Comparison of ENCODE assay signal across 10 cellular contexts in genomic region chr3:11095932-11096265, GRCh38. TPM values are rescaled to one million over a fixed set of nuclear protein-coding genes. Genes with fewer than 3 reads are reported as not detected.
DNase-seq lines count a peak whose midpoint lies in the region; ATAC-seq and TF ChIP-seq lines count a peak whose summit lies in the region.
"Had no signal": no experiment of that assay in that cellular context is flagged by ENCODE, and none has a peak within 500 bp of the region (broad histone marks: within the 10 kb centered on the region; RNA-seq: fewer than 3 reads in every experiment).

No MANE protein-coding gene starts in this region.

- peaks cover 10% of the 10 kb centered on the region for H3K4me1 ChIP-seq in RWPE2 (ENCODE audit: insufficient read depth, poor library complexity, severe bottlenecking)
- H3K4me1 ChIP-seq in fibroblast of lung (ENCODE audit: control insufficient read depth, extremely low read depth, insufficient read depth, low read length) = peaks cover 2% of the 10 kb centered on the region

- no peak overlapping the region for H3K4me3 ChIP-seq in H7 (ENCODE audit: insufficient read depth, low read depth, low read length)
- H3K4me3 ChIP-seq in RWPE2 (ENCODE audit: severe bottlenecking) = no peak overlapping the region
- peak overlapping the region in 1 of 4 experiments; percentile 48 for H3K4me3 ChIP-seq in fibroblast of lung (replicated peaks in 1 of 4; ENCODE audit: control extremely low read depth in 1 of 4, insufficient read depth in 1 of 4, low read depth in 3 of 4, low read length in 4 of 4)

- no peak overlapping the region for H3K9ac ChIP-seq in fibroblast of lung (ENCODE audit: insufficient read depth, low read length)

- no peak overlapping the region for H2AFZ ChIP-seq in fibroblast of lung (ENCODE audit: low read length)

- H3K27me3 ChIP-seq in H7 (ENCODE audit: control insufficient read depth, insufficient read depth, low read length) = peaks cover 5% of the 10 kb centered on the region; the same call in 1 of the 2 replicates
- no peaks in the 10 kb centered on the region for H3K27me3 ChIP-seq in RWPE2 (ENCODE audit: insufficient read depth, poor library complexity, severe bottlenecking)
- no peaks in the 10 kb centered on the region for H3K27me3 ChIP-seq in fibroblast of lung (ENCODE audit: control insufficient read depth, insufficient read depth, low read length)

- intact Hi-C loops in sciatic nerve (cut with DNase I) = no loop called here

- ATAC-seq in RWPE2 (ENCODE audit: low read depth) = no peak
- peak; percentile 40 for ATAC-seq in sciatic nerve
- no peak for ATAC-seq in GM18511 (IDR thresholded peaks at IDR 0.05; ENCODE audit: unreplicated experiment)

- H3K4me2 ChIP-seq in fibroblast of lung (ENCODE audit: extremely low read depth, insufficient read depth, low read length) = peak overlapping the region; percentile 88

- H3K36me3 ChIP-seq in H7 (replicated peaks; ENCODE audit: control insufficient read depth, insufficient read depth, low read length) (no peaks in the 10 kb centered on the region), RWPE2 (ENCODE audit: low read depth) (no peaks in the 10 kb centered on the region), fibroblast of lung (ENCODE audit: control insufficient read depth, insufficient read depth, low read length) (no peaks in the 10 kb centered on the region)

- H4K20me1 ChIP-seq in fibroblast of lung (ENCODE audit: control insufficient read depth, extremely low read depth, insufficient read depth, low read length) = no peaks in the 10 kb centered on the region

- peak; percentile 66 for DNase-seq in H7
- DNase-seq in RWPE2 (ENCODE audit: low spot score) = no peak
- DNase-seq in fibroblast of lung (ENCODE audit: low read depth in 2 of 2) = peak in 1 of 2 donors; percentile 43
- DNase-seq in sciatic nerve (ENCODE audit: low spot score) = no peak
- no peak for DNase-seq in NCI-H1048 (lab: John Stamatoyannopoulos, UW)
- DNase-seq in NCI-H1092 treated with DMSO at 0.1 percent for 48 hours (lab: John Stamatoyannopoulos, UW) = no peak
- DNase-seq in A172 (ENCODE audit: low spot score) = no peak

- H3K9me3 ChIP-seq in RWPE2 (ENCODE audit: severe bottlenecking) = no peaks in the 10 kb centered on the region
- no peaks in the 10 kb centered on the region for H3K9me3 ChIP-seq in fibroblast of lung (ENCODE audit: control insufficient read depth, insufficient read depth, low read depth, low read length)

- TF ChIP-seq CTCF in RWPE2 (IDR thresholded peaks at IDR 0.05; ENCODE audit: poor library complexity, severe bottlenecking) (no peak), fibroblast of lung (conservative IDR thresholded peaks at IDR 0.05 in 1 of 2, IDR thresholded peaks at IDR 0.05 in 1 of 2; ENCODE audit: low read depth in 1 of 2, low read length in 2 of 2) (peak; percentile 14 to 39)

- no peaks in the 10 kb centered on the region for H3K79me2 ChIP-seq in fibroblast of lung (ENCODE audit: control insufficient read depth, insufficient read depth, low read length)

- H3K27ac ChIP-seq in RWPE2 (ENCODE audit: poor library complexity, severe bottlenecking) (peak overlapping the region; percentile 83), fibroblast of lung (ENCODE audit: insufficient read depth, low read length) (peak overlapping the region; percentile 86)

RNA-seq across cellular contexts. Expression of gene HRH1, which starts 58.4 kb away (rescaled TPM):
- total RNA-seq in H7 (2014; rRNA removed; shearing (Covaris generic)) = not detected in 2 replicates
- 30.6 and 32.6 TPM in 2 replicates for total RNA-seq in fibroblast of lung
- polyA plus RNA-seq in fibroblast of lung = 11.2 and 12.6 TPM in 2 replicates
- polyA plus RNA-seq in fibroblast of lung (2012) = 7.5 and 8.7 TPM in 2 replicates
- 24.5 and 28.1 TPM in 2 replicates for polyA minus RNA-seq in fibroblast of lung (ENCODE audit: low replicate concordance)
- total RNA-seq in sciatic nerve = 40.3 TPM
- total RNA-seq in A172 (2014; rRNA removed; shearing (Covaris generic)) = 11.3 and 12.7 TPM in 2 replicates
- total RNA-seq: progenitor cell of endocrine pancreas had no signal
- polyA plus RNA-seq: IgD-negative memory B cell had no signal

Comparison
In these comparisons a context has a peak if more than half of its experiments do, and no peak if none do; other contexts are left out.
1. RNA of gene HRH1, which starts 58.4 kb away (total RNA-seq): 40.3 TPM in sciatic nerve (single experiment), 30.6 to 32.6 TPM in fibroblast of lung and 11.3 to 12.7 TPM in A172; not detected in H7; every median in the first group is over 10 times any median in the second.